ENCODE assay signal across 1 cellular context in genomic region chr5:6727231-6727630, GRCh38.
TF ChIP-seq lines count a peak whose summit lies in the region.

No MANE protein-coding gene starts in this region.

TF ChIP-seq in IMR-90, 13 proteins besides CTCF, POLR2A, EP300 and RAD21:
- no peak for TF ChIP-seq RCOR1 (IDR thresholded peaks at IDR 0.05; ENCODE audit: insufficient replicate concordance, low read length)
- no peak for TF ChIP-seq FOS (IDR thresholded peaks at IDR 0.05; ENCODE audit: low read depth, low read length)
- TF ChIP-seq MXI1 (IDR thresholded peaks at IDR 0.05; ENCODE audit: borderline replicate concordance, low read depth, low read length) = no peak
- no peak for TF ChIP-seq RFX5 (IDR thresholded peaks at IDR 0.05; ENCODE audit: low read depth, low read length)
- no peak for TF ChIP-seq ELK1 (IDR thresholded peaks at IDR 0.05; ENCODE audit: borderline replicate concordance, low read depth, low read length)
- TF ChIP-seq MAFK (IDR thresholded peaks at IDR 0.05; ENCODE audit: low read depth, low read length) = no peak
- no peak for TF ChIP-seq SMC3 (IDR thresholded peaks at IDR 0.05; ENCODE audit: low read depth, low read length)
- TF ChIP-seq CEBPB (IDR thresholded peaks at IDR 0.05; ENCODE audit: low read depth, low read length) = no peak
- TF ChIP-seq NFE2L2 (IDR thresholded peaks at IDR 0.05; ENCODE audit: low read depth, low read length) = no peak
- no peak for TF ChIP-seq USF2 (IDR thresholded peaks at IDR 0.05; ENCODE audit: low read depth, low read length)
TF ChIP-seq in IMR-90: peak in this region for 0.
